ENCODE assay signal across 18 cellular contexts in the genomic region with DNA sequence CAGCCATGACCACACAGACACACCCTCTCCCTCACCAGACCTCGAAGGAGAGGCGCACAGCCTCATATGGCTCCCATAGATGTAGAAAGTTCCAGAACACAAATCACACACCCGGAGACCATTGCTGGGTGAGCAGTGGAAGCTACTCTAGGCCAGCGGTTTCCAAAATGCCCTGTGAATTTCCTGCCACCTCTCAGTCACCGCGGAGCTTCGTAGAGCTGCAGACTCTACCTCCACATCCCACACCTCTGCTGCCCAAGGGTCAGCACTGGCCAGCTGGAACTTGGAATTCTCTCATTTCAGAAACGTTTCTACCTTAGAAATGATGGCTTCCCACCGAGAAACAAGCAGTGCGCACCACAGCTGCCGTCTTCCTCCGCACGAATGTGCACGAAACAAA.
"Had no signal": no experiment of that assay in that cellular context is flagged by ENCODE, and none has a peak within 500 bp of the region (broad histone marks: within the 10 kb centered on the region; RNA-seq: fewer than 3 reads in every experiment).

No MANE protein-coding gene starts in this region.

- H3K27me3 ChIP-seq: brain microvascular endothelial cell, gastrocnemius medialis, heart left ventricle, right atrium auricular region, testis, upper lobe of left lung had no signal

- H3K4me3 ChIP-seq: coronary artery, lower lobe of right lung, SK-N-MC, upper lobe of left lung had no signal

- H3K4me1 Mint-ChIP-seq: activated CD4-positive, alpha-beta T cell treated with anti-CD3 and anti-CD28 coated beads for 36 hours; stimulated activated effector memory CD8-positive, alpha-beta T cell treated with anti-CD3 and anti-CD28 coated beads, Interleukin-12 subunit alpha, Interleukin-12 subunit beta, amount 100 ng/mL, for 72 hours had no signal

- DNase-seq: activated CD4-positive, alpha-beta T cell treated with anti-CD3 and anti-CD28 coated beads for 36 hours; activated CD4-positive, alpha-beta T cell treated with anti-CD3 and anti-CD28 coated beads, Interleukin-2, amount 50 U/mL, for 48 hours; activated naive CD4-positive, alpha-beta T cell treated with Interleukin-2 at 50 U/mL for 16 hours; brain microvascular endothelial cell; gastrocnemius medialis; lower lobe of right lung; occipital lobe; stimulated activated CD4-positive, alpha-beta T cell treated with anti-CD3 and anti-CD28 coated beads, Interleukin-4, amount 100 ng/mL, for 1 hour; WERI-Rb-1 had no signal

- H3K27ac ChIP-seq: brain microvascular endothelial cell, coronary artery, lower lobe of right lung, SK-N-MC, testis, WERI-Rb-1 had no signal

- H3K9me3 Mint-ChIP-seq: stimulated activated effector memory CD8-positive, alpha-beta T cell treated with anti-CD3 and anti-CD28 coated beads, Interleukin-12 subunit alpha, Interleukin-12 subunit beta, amount 100 ng/mL, for 72 hours had no signal

- H3K4me3 Mint-ChIP-seq: activated CD4-positive, alpha-beta T cell treated with anti-CD3 and anti-CD28 coated beads for 36 hours; nephron; stimulated activated effector memory CD8-positive, alpha-beta T cell treated with anti-CD3 and anti-CD28 coated beads, Interleukin-12 subunit alpha, Interleukin-12 subunit beta, amount 100 ng/mL, for 72 hours had no signal

- H3K27me3 Mint-ChIP-seq: activated CD4-positive, alpha-beta T cell treated with anti-CD3 and anti-CD28 coated beads for 36 hours had no signal

- ATAC-seq: activated CD4-positive, alpha-beta T cell treated with anti-CD3 and anti-CD28 coated beads for 36 hours; esophagus mucosa; gastrocnemius medialis; stimulated activated effector memory CD8-positive, alpha-beta T cell treated with anti-CD3 and anti-CD28 coated beads, Interleukin-12 subunit alpha, Interleukin-12 subunit beta, amount 100 ng/mL, for 72 hours had no signal

- H3K27ac Mint-ChIP-seq: activated CD4-positive, alpha-beta T cell treated with anti-CD3 and anti-CD28 coated beads for 36 hours; nephron; stimulated activated effector memory CD8-positive, alpha-beta T cell treated with anti-CD3 and anti-CD28 coated beads, Interleukin-12 subunit alpha, Interleukin-12 subunit beta, amount 100 ng/mL, for 72 hours had no signal

- H3K36me3 Mint-ChIP-seq: stimulated activated effector memory CD8-positive, alpha-beta T cell treated with anti-CD3 and anti-CD28 coated beads, Interleukin-12 subunit alpha, Interleukin-12 subunit beta, amount 100 ng/mL, for 72 hours had no signal

- H3K9me3 ChIP-seq: gastrocnemius medialis, heart left ventricle, lower lobe of right lung, right atrium auricular region, testis had no signal

- H3K36me3 ChIP-seq: brain microvascular endothelial cell, gastrocnemius medialis, heart left ventricle, lower lobe of right lung, right atrium auricular region, upper lobe of left lung, WERI-Rb-1 had no signal
